8 cellular contexts compared by ENCODE assay signal in genomic region chr17:77110006-77110374, GRCh38. TPM values are rescaled to one million over a fixed set of nuclear protein-coding genes. Genes with fewer than 3 reads are reported as not detected.
DNase-seq lines count a peak whose midpoint lies in the region; ATAC-seq and TF ChIP-seq lines count a peak whose summit lies in the region.

No MANE protein-coding gene starts in this region.

- no peak overlapping the region for H3K4me3 ChIP-seq in coronary artery
- no peak overlapping the region for H3K4me3 ChIP-seq in naive thymus-derived CD4-positive, alpha-beta T cell (ENCODE audit: low read length)

- CTCF ChIA-PET in naive thymus-derived CD4-positive, alpha-beta T cell (lab: Charles Lee) = interaction anchor here (0.6 to 1.5 kb wide), 2 partner anchors 397 to 872 kb away, joined by 3 to 5 read pairs; no protein-coding TSS in a partner anchor

- POLR2A ChIA-PET in naive thymus-derived CD4-positive, alpha-beta T cell (lab: Charles Lee) = interaction anchor here (0.7 kb wide), 1 partner anchor 222 kb away, joined by 3 read pairs; no protein-coding TSS in a partner anchor

- intact Hi-C loops in naive thymus-derived CD4-positive, alpha-beta T cell (cut with micrococcal nuclease) = no loop called here

- H3K27ac ChIP-seq in coronary artery = peak overlapping the region; percentile 39 to 77
- H3K27ac ChIP-seq in naive thymus-derived CD4-positive, alpha-beta T cell (ENCODE audit: low read depth, low read length) = no peak overlapping the region

- H3K9me3 ChIP-seq in naive thymus-derived CD4-positive, alpha-beta T cell (ENCODE audit: control insufficient read depth in 2 of 3, low read length in 3 of 3) = no peaks in the 10 kb centered on the region

- H3K36me3 Mint-ChIP-seq in naive thymus-derived CD4-positive, alpha-beta T cell = peaks cover 0 to 9% (median 0%) of the 10 kb centered on the region in 5 donors

- peak; percentile 69 for DNase-seq in Ammon's horn (ENCODE audit: low spot score)
- peak; percentile 12 for DNase-seq in MV-4-11 (lab: John Stamatoyannopoulos, UW)
- DNase-seq in coronary artery (ENCODE audit: low spot score) = no peak
- no peak for DNase-seq in naive thymus-derived CD4-positive, alpha-beta T cell
- no peak for DNase-seq in NCI-H2196 treated with DMSO at 0.1 percent for 48 hours (lab: John Stamatoyannopoulos, UW; ENCODE audit: unreplicated experiment)

- H3K27ac Mint-ChIP-seq in naive thymus-derived CD4-positive, alpha-beta T cell = peak overlapping the region in 5 of 9 donors; percentile 34 to 76 (median 51)

- TF ChIP-seq CTCF in coronary artery (IDR thresholded peaks at IDR 0.05) = no peak

- ATAC-seq in naive thymus-derived CD4-positive, alpha-beta T cell = no peak
- ATAC-seq in HG03039 (IDR thresholded peaks at IDR 0.05; ENCODE audit: unreplicated experiment) (no peak), GM19035 (IDR thresholded peaks at IDR 0.05; ENCODE audit: unreplicated experiment) (no peak), GM21526 (IDR thresholded peaks at IDR 0.05; ENCODE audit: low FRiP score, unreplicated experiment) (no peak)

- peaks cover 15 to 30% (median 26%) of the 10 kb centered on the region in 7 donors for H3K4me1 Mint-ChIP-seq in naive thymus-derived CD4-positive, alpha-beta T cell

- peak overlapping the region in 8 of 10 donors; percentile 32 to 73 (median 60) for H3K4me3 Mint-ChIP-seq in naive thymus-derived CD4-positive, alpha-beta T cell

- H3K9me3 Mint-ChIP-seq in naive thymus-derived CD4-positive, alpha-beta T cell = no peaks in the 10 kb centered on the region

- H3K36me3 ChIP-seq in naive thymus-derived CD4-positive, alpha-beta T cell (ENCODE audit: control insufficient read depth in 2 of 3, insufficient read depth in 3 of 3, low read length in 3 of 3) = no peaks in the 10 kb centered on the region

- H3K27me3 ChIP-seq in naive thymus-derived CD4-positive, alpha-beta T cell (ENCODE audit: control insufficient read depth in 2 of 2, insufficient read depth in 2 of 2, low read length in 2 of 2) = no peaks in the 10 kb centered on the region

- H3K27me3 Mint-ChIP-seq in naive thymus-derived CD4-positive, alpha-beta T cell = no peaks in the 10 kb centered on the region

- peaks cover 8 to 14% of the 10 kb centered on the region in 2 donors for H3K4me1 ChIP-seq in naive thymus-derived CD4-positive, alpha-beta T cell (ENCODE audit: control insufficient read depth in 2 of 2, insufficient read depth in 2 of 2, low read length in 2 of 2)

RNA-seq across cellular contexts. Expression of gene SEC14L1, which starts 30.8 kb away (rescaled TPM):
- total RNA-seq in naive thymus-derived CD4-positive, alpha-beta T cell = 100 to 1,000 TPM in 1 of 5 experiments, 10 to 100 TPM in 4; 25.0 to 103 (median 77.3) TPM
- polyA plus RNA-seq in naive thymus-derived CD4-positive, alpha-beta T cell = 1 to 10 TPM; 7.0 to 10.0 TPM

Comparison
In these comparisons a context has a peak if more than half of its experiments do, and no peak if none do; other contexts are left out.
1. DNase-seq: peak in Ammon's horn (single experiment) and MV-4-11 (single experiment); none in coronary artery (single experiment), naive thymus-derived CD4-positive, alpha-beta T cell (0 of 9) and NCI-H2196 treated with DMSO at 0.1 percent for 48 hours (single experiment).